21 cellular contexts compared by ENCODE assay signal in genomic region chr15:87848012-87848411, GRCh38.
DNase-seq lines count a peak whose midpoint lies in the region; ATAC-seq, FAIRE-seq and TF ChIP-seq lines count a peak whose summit lies in the region.
"Had no signal": no experiment of that assay in that cellular context is flagged by ENCODE, and none has a peak within 500 bp of the region (broad histone marks: within the 10 kb centered on the region; RNA-seq: fewer than 3 reads in every experiment).

No MANE protein-coding gene starts in this region.

- intact Hi-C loops in IMR-90 (cut with micrococcal nuclease), result no loop called here

- H4K5ac ChIP-seq in IMR-90 (ENCODE audit: low read depth, low read length) (no peak overlapping the region), H1 (ENCODE audit: insufficient read length, low read depth, low read length) (no peak overlapping the region)

- H3K36me3 ChIP-seq in IMR-90 (ENCODE audit: control insufficient read depth, insufficient read depth, low read length) (no peaks in the 10 kb centered on the region), H1 (ENCODE audit: control insufficient read depth in 2 of 4, insufficient read depth in 4 of 4, low read length in 3 of 4) (no peaks in the 10 kb centered on the region)
- H3K36me3 ChIP-seq: BLaER1 treated with 17β-estradiol and CSF1 and Interleukin-3, amounts not matched to agents 10 nM and 100 nM had no signal

- no peak overlapping the region for H2AK9ac ChIP-seq in IMR-90 (replicated peaks; ENCODE audit: low read depth, low read length, poor library complexity)

- no peak overlapping the region for H3K56ac ChIP-seq in IMR-90 (ENCODE audit: extremely low read depth, insufficient read depth, low read length)
- H3K56ac ChIP-seq in H1 (replicated peaks; ENCODE audit: insufficient read length, low read depth, low read length), result no peak overlapping the region

- no peak overlapping the region for H2BK12ac ChIP-seq in H1 (ENCODE audit: low read depth, low read length)

- H4K8ac ChIP-seq in IMR-90 (ENCODE audit: low read depth in 2 of 2, low read length in 2 of 2), result no peak overlapping the region
- H4K8ac ChIP-seq in H1 (ENCODE audit: extremely low read depth, insufficient read depth, low read length), result no peak overlapping the region

- TF ChIP-seq EP300 in A549 (IDR thresholded peaks at IDR 0.05) (no peak), H1 (IDR thresholded peaks at IDR 0.05; ENCODE audit: borderline replicate concordance in 1 of 2, low read depth in 2 of 2, low read length in 2 of 2) (no peak)

- H3K9ac ChIP-seq in IMR-90 (ENCODE audit: low read depth, low read length), result no peak overlapping the region
- H3K9ac ChIP-seq in H1 (replicated peaks in 1 of 4; ENCODE audit: extremely low read depth in 1 of 4, low read depth in 3 of 4, low read length in 3 of 4), result no peak overlapping the region
- H3K9ac ChIP-seq: BLaER1 treated with 17β-estradiol and CSF1 and Interleukin-3, amounts not matched to agents 10 nM and 100 nM had no signal

- DNase-seq in A549 (ENCODE audit: low read depth in 1 of 2, low spot score in 1 of 2) (no peak), IMR-90 (no peak), H1 (ENCODE audit: low read depth in 1 of 2, low spot score in 2 of 2) (no peak), hypothalamus (lab: John Stamatoyannopoulos, UW) (no peak)
- DNase-seq: 8988T; AML-193; Caco-2; Calu3; CD4-positive, alpha-beta T cell; CD8-positive, alpha-beta T cell; DMS79 treated with DMSO at 0.1 percent for 48 hours; GF-D8 had no signal

- H3K79me1 ChIP-seq in IMR-90 (ENCODE audit: low read depth in 1 of 2, low read length in 2 of 2), result no peaks in the 10 kb centered on the region
- H3K79me1 ChIP-seq in H1 (ENCODE audit: low read depth, low read length), result no peaks in the 10 kb centered on the region

- H2BK20ac ChIP-seq in IMR-90 (ENCODE audit: low read depth, low read length) (no peak overlapping the region), H1 (ENCODE audit: low read length) (no peak overlapping the region)

- dilution Hi-C loops in IMR-90 (cut with HindIII; ENCODE audit: low sequenced_read_pairs, unreplicated experiment), result no loop called here

- H3K14ac ChIP-seq in IMR-90 (replicated peaks; ENCODE audit: low read depth, low read length), result no peak overlapping the region
- H3K14ac ChIP-seq in H1 (ENCODE audit: insufficient read length), result no peak overlapping the region

- H2AFZ ChIP-seq in IMR-90 (replicated peaks; ENCODE audit: low read length, poor library complexity), result no peak overlapping the region
- no peak overlapping the region for H2AFZ ChIP-seq in H1 (ENCODE audit: low read length)

- H3K4me2 ChIP-seq in A549 (no peak overlapping the region), IMR-90 (ENCODE audit: low read depth, low read length) (no peak overlapping the region), H1 (ENCODE audit: insufficient read depth in 1 of 2, low read depth in 2 of 2, low read length in 2 of 2) (no peak overlapping the region)
- H3K4me2 ChIP-seq: BLaER1 treated with 17β-estradiol and CSF1 and Interleukin-3, amounts not matched to agents 10 nM and 100 nM had no signal

- CTCF ChIA-PET in A549 (lab: Yijun Ruan, JAX) (no interaction called here), IMR-90 (lab: Yijun Ruan, JAX) (no interaction called here), H1 (lab: Charles Lee; ENCODE audit: partially characterized antibody) (no interaction called here)

- TF ChIP-seq CTCF in A549 (IDR thresholded peaks at IDR 0.05) (no peak), IMR-90 (conservative IDR thresholded peaks at IDR 0.05; ENCODE audit: low read depth, low read length) (no peak), H1 (IDR thresholded peaks at IDR 0.05; ENCODE audit: control extremely low read depth in 1 of 3, insufficient read depth in 1 of 3, low read depth in 1 of 3, low read length in 3 of 3) (no peak)

- no peaks in the 10 kb centered on the region for H3K9me1 ChIP-seq in IMR-90 (ENCODE audit: insufficient read depth, low read length)

- peaks cover 1% of the 10 kb centered on the region; the same call in 1 of the 2 replicates for H3K23me2 ChIP-seq in H1 (ENCODE audit: low read depth, low read length)

- TF ChIP-seq RAD21 in A549 (conservative IDR thresholded peaks at IDR 0.05 in 1 of 2, IDR thresholded peaks at IDR 0.05 in 1 of 2) (no peak), IMR-90 (IDR thresholded peaks at IDR 0.05; ENCODE audit: low read length) (no peak), H1 (IDR thresholded peaks at IDR 0.05 in 1 of 2, conservative IDR thresholded peaks at IDR 0.05 in 1 of 2; ENCODE audit: low read depth in 2 of 2, low read length in 2 of 2) (no peak)

- no peak overlapping the region for H3K23ac ChIP-seq in IMR-90 (ENCODE audit: low read depth, low read length)
- no peak overlapping the region for H3K23ac ChIP-seq in H1 (ENCODE audit: insufficient read length)

- no peaks in the 10 kb centered on the region for H4K20me1 ChIP-seq in IMR-90 (ENCODE audit: insufficient read depth, low read length)
- H4K20me1 ChIP-seq in H1 (replicated peaks in 1 of 2; ENCODE audit: control insufficient read depth in 1 of 2, insufficient read depth in 2 of 2, low read length in 2 of 2), result no peaks in the 10 kb centered on the region
- H4K20me1 ChIP-seq: BLaER1 treated with 17β-estradiol and CSF1 and Interleukin-3, amounts not matched to agents 10 nM and 100 nM had no signal

- H2BK5ac ChIP-seq in IMR-90 (ENCODE audit: low read depth, low read length, poor library complexity, severe bottlenecking) (no peak overlapping the region), H1 (ENCODE audit: low read depth, low read length) (no peak overlapping the region)

- H3K27me3 ChIP-seq in IMR-90 (ENCODE audit: control insufficient read depth, insufficient read depth, low read length), result no peaks in the 10 kb centered on the region; the same call in 1 of the 2 replicates
- H3K27me3 ChIP-seq in H1 (replicated peaks in 1 of 4; ENCODE audit: control insufficient read depth in 3 of 4, extremely low read depth in 1 of 4, insufficient read depth in 3 of 4, low read length in 3 of 4), result no peaks in the 10 kb centered on the region
- H3K27me3 ChIP-seq: BLaER1 treated with 17β-estradiol and CSF1 and Interleukin-3, amounts not matched to agents 10 nM and 100 nM had no signal

- no peaks in the 10 kb centered on the region for H3K79me2 ChIP-seq in H1 (ENCODE audit: control insufficient read depth in 1 of 2, insufficient read depth in 2 of 2, low read length in 2 of 2)

- H2BK15ac ChIP-seq in IMR-90 (ENCODE audit: low read depth, low read length) (no peak overlapping the region), H1 (ENCODE audit: low read length) (no peak overlapping the region)

- H3K4me1 ChIP-seq in A549 (no peaks in the 10 kb centered on the region), IMR-90 (ENCODE audit: control insufficient read depth, insufficient read depth, low read length) (no peaks in the 10 kb centered on the region), H1 (replicated peaks in 1 of 4; ENCODE audit: control insufficient read depth in 3 of 4, insufficient read depth in 4 of 4, low read length in 3 of 4) (no peaks in the 10 kb centered on the region)
- H3K4me1 ChIP-seq: BLaER1 treated with 17β-estradiol and CSF1 and Interleukin-3, amounts not matched to agents 10 nM and 100 nM; Caco-2 had no signal

- FAIRE-seq in A549 (lab: Jason Lieb, UNC) (peak; percentile 56), H1 (lab: Jason Lieb, UNC) (no peak)
- FAIRE-seq: A204.1, D721Med, G401.6, GM12891, GM19239 had no signal

- no peak overlapping the region for H3K4ac ChIP-seq in IMR-90 (ENCODE audit: low read depth, low read length)
- no peak overlapping the region for H3K4ac ChIP-seq in H1 (replicated peaks; ENCODE audit: insufficient read length, low read depth, low read length)

- H4K91ac ChIP-seq in IMR-90 (ENCODE audit: insufficient read depth, low read depth, low read length) (no peak overlapping the region), H1 (replicated peaks; ENCODE audit: insufficient read length, low read length) (no peak overlapping the region)

- 26% methylated on average over 1 of the region's 1 CpG for whole genome bisulfite sequencing in A549 (ENCODE audit: missing lambda C conversion rate)
- WGBS in IMR-90 (ENCODE audit: extremely low coverage in 2 of 2, insufficient read length in 1 of 2), 2 experiments, result no CpG with 5 or more reads among the region's 1 CpG
- WGBS in H1 (ENCODE audit: extremely low coverage in 1 of 2, insufficient coverage in 1 of 2, insufficient read length in 1 of 2, insufficient replicate concordance in 2 of 2, low coverage in 1 of 2, low lambda C conversion rate in 2 of 2, missing lambda C conversion rate in 1 of 2), 2 experiments, result 39% methylated on average over 1 of the region's 1 CpG; no CpG with 5 or more reads in 1 of the 2 experiments

- H3K9me3 ChIP-seq in A549 (no peaks in the 10 kb centered on the region), IMR-90 (ENCODE audit: control insufficient read depth, insufficient read depth, low read length) (no peaks in the 10 kb centered on the region), H1 (ENCODE audit: insufficient read depth in 2 of 2, low read depth in 1 of 2, low read length in 1 of 2) (no peaks in the 10 kb centered on the region; a peak in 1 of 4 replicates)
- H3K9me3 ChIP-seq: BLaER1 treated with 17β-estradiol and CSF1 and Interleukin-3, amounts not matched to agents 10 nM and 100 nM; Caco-2 had no signal

- no peak overlapping the region for H3K4me3 ChIP-seq in A549
- H3K4me3 ChIP-seq in IMR-90 (ENCODE audit: insufficient read depth, low read depth, low read length), result no peak overlapping the region
- no peak overlapping the region for H3K4me3 ChIP-seq in H1 (ENCODE audit: extremely low read depth in 1 of 4, insufficient read depth in 2 of 4, low read depth in 3 of 4, low read length in 4 of 4)
- H3K4me3 ChIP-seq: BLaER1 treated with 17β-estradiol and CSF1 and Interleukin-3, amounts not matched to agents 10 nM and 100 nM had no signal

- TF ChIP-seq POLR2A in A549 (IDR thresholded peaks at IDR 0.05; ENCODE audit: low read length) (no peak), IMR-90 (IDR thresholded peaks at IDR 0.05; ENCODE audit: low read depth, low read length) (no peak), H1 (IDR thresholded peaks at IDR 0.05; ENCODE audit: control extremely low read depth in 1 of 2, low read depth in 2 of 2, low read length in 2 of 2) (no peak)

- ATAC-seq in A549 (no peak), IMR-90 (ENCODE audit: low read depth) (no peak), GM18511 (IDR thresholded peaks at IDR 0.05; ENCODE audit: unreplicated experiment) (no peak), GM18907 (IDR thresholded peaks at IDR 0.05; ENCODE audit: unreplicated experiment) (no peak)
- ATAC-seq: CD8-positive, alpha-beta T cell had no signal

- H2BK120ac ChIP-seq in IMR-90 (ENCODE audit: low read depth, low read length), result no peak overlapping the region
- no peak overlapping the region for H2BK120ac ChIP-seq in H1 (replicated peaks; ENCODE audit: low read depth, low read length)

- BruUV-seq in IMR-90 (replicated peaks; lab: Mats Ljungman, UMichigan), result no TSS peak

- in situ Hi-C loops in IMR-90 (cut with MboI; ENCODE audit: low sequenced_read_pairs), result no loop called here

- POLR2A ChIA-PET in A549 (lab: Yijun Ruan, JAX) (no interaction called here), IMR-90 (lab: Charles Lee; ENCODE audit: unreplicated experiment) (no interaction called here), H1 (lab: Charles Lee; ENCODE audit: partially characterized antibody) (no interaction called here)

- H2AK5ac ChIP-seq in IMR-90 (ENCODE audit: low read depth, low read length) (no peak overlapping the region), H1 (ENCODE audit: low read depth, low read length) (no peak overlapping the region)

- no peak overlapping the region for H3K18ac ChIP-seq in IMR-90 (ENCODE audit: low read depth, low read length)
- H3K18ac ChIP-seq in H1 (ENCODE audit: extremely low read depth, low read length), result no peak overlapping the region

- H3K27ac ChIP-seq in A549 (no peak overlapping the region), IMR-90 (ENCODE audit: insufficient read depth, low read length) (no peak overlapping the region), H1 (ENCODE audit: low read depth, low read length) (no peak overlapping the region)
- H3K27ac ChIP-seq: BLaER1 treated with 17β-estradiol and CSF1 and Interleukin-3, amounts not matched to agents 10 nM and 100 nM; C4-2B had no signal

Comparison
In these comparisons a context has a peak if more than half of its experiments do, and no peak if none do; other contexts are left out.
1. Of the 18 proteins assayed by ChIP-seq in both H1 and A549: peak only in H1: CEBPB; only in A549: none; in both: none; in neither: 17.